ENCODE assay signal across 14 cellular contexts in the genomic region with DNA sequence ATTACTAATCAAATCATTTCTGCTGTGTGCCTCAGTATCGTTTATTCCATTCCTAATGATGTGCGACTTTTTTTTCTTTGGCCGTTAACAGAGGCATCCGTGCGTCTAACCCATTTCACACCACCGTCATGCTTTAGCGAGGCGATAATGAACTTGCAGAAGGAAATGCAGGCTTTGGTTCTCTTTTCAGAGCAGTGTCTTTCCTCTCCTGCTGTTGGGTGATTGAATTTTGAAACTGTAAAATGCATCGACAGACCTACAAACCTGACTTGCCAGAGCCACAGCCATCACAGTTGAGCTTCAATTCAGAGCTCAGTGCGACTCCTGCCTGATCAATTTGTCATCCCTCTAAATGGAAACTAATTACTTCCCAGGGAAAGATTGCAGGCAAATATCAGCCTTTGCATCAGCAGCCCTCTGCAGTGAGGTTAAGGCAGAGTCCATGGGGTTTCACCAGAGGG.
DNase-seq lines count a peak whose midpoint lies in the region; ATAC-seq and TF ChIP-seq lines count a peak whose summit lies in the region.
"Had no signal": no experiment of that assay in that cellular context is flagged by ENCODE, and none has a peak within 500 bp of the region (broad histone marks: within the 10 kb centered on the region; RNA-seq: fewer than 3 reads in every experiment).

No MANE protein-coding gene starts in this region.

- H3F3A ChIP-seq in neural cell (ENCODE audit: insufficient read depth, low read length, poor library complexity, severe bottlenecking), result peaks cover 3% of the 10 kb centered on the region

- H3K4me3 Mint-ChIP-seq in central memory CD8-positive, alpha-beta T cell, result peak overlapping the region; percentile 36
- H3K4me3 Mint-ChIP-seq: T-helper 2 cell treated with Interferon-gamma antibody and Interleukin-4, amounts not matched to agents 5 μg/mL and 100 μg/mL, for 36 hours had no signal

- H3K36me3 Mint-ChIP-seq in central memory CD8-positive, alpha-beta T cell (ENCODE audit: insufficient read depth), result peaks cover 13% of the 10 kb centered on the region

- peak; percentile 29 for ATAC-seq in HG02610 (IDR thresholded peaks at IDR 0.05; ENCODE audit: unreplicated experiment)
- no peak for ATAC-seq in central memory CD8-positive, alpha-beta T cell (replicated peaks; ENCODE audit: extremely low read depth, poor library complexity, severe bottlenecking)
- ATAC-seq in GM21717 (IDR thresholded peaks at IDR 0.05; ENCODE audit: unreplicated experiment), result no peak
- ATAC-seq: K562, Panc1, Right ventricle myocardium inferior had no signal

- H3K36me3 ChIP-seq in neural cell (ENCODE audit: insufficient read depth, low read length), result peaks cover 6% of the 10 kb centered on the region

- H4K20me1 ChIP-seq in neural cell (ENCODE audit: insufficient read depth), result peaks cover 4% of the 10 kb centered on the region

- no peaks in the 10 kb centered on the region for H3K9me2 ChIP-seq in neural cell (ENCODE audit: insufficient read depth, low read length)

- H3K27ac ChIP-seq in neural cell (ENCODE audit: low read length), result peak overlapping the region; percentile 57

- peak overlapping the region; percentile 17 for H3K4me2 ChIP-seq in neural cell (ENCODE audit: low read length)

- H3K9ac ChIP-seq in neural cell (ENCODE audit: low read length), result no peak overlapping the region

- TF ChIP-seq EP300 in neural cell (conservative IDR thresholded peaks at IDR 0.05; ENCODE audit: poor library complexity, severe bottlenecking), result peak; percentile 41

- no peaks in the 10 kb centered on the region for H3K27me3 Mint-ChIP-seq in central memory CD8-positive, alpha-beta T cell

- peaks cover 80% of the 10 kb centered on the region for H3K79me2 ChIP-seq in neural cell (replicated peaks; ENCODE audit: insufficient read depth, low read length)

- no peaks in the 10 kb centered on the region for H3K27me3 ChIP-seq in neural cell (ENCODE audit: insufficient read depth, low read depth, low read length)

- DNase-seq in GM12865 (ENCODE audit: low read depth), result peak; percentile 5
- DNase-seq in central memory CD8-positive, alpha-beta T cell (ENCODE audit: low spot score in 2 of 2), result peak in 1 of 2 donors; percentile 16
- no peak for DNase-seq in NCI-H526 treated with DMSO at 0.1 percent for 48 hours (lab: John Stamatoyannopoulos, UW)
- no peak for DNase-seq in HPDE6-E6E7 (ENCODE audit: extremely low spot score)
- DNase-seq: DMS153, H7, NCI-H774 had no signal

- no peaks in the 10 kb centered on the region for H3K9me3 ChIP-seq in neural cell (ENCODE audit: low read length)

- peaks cover 39% of the 10 kb centered on the region for H3K4me1 Mint-ChIP-seq in central memory CD8-positive, alpha-beta T cell

- H3K4me3 ChIP-seq in GM12865 (ENCODE audit: low read depth, low read length) (no peak overlapping the region), neural cell (ENCODE audit: low read length) (peak overlapping the region; percentile 43)
- H3K4me3 ChIP-seq: K562 had no signal

- no peak for TF ChIP-seq RAD21 in neural cell (conservative IDR thresholded peaks at IDR 0.05)

- H2AFZ ChIP-seq in neural cell (ENCODE audit: low read depth, low read length), result no peak overlapping the region

- H3K9me3 Mint-ChIP-seq in central memory CD8-positive, alpha-beta T cell, result no peaks in the 10 kb centered on the region

- TF ChIP-seq CTCF in GM12865 (IDR thresholded peaks at IDR 0.05; ENCODE audit: insufficient read depth, low read depth, low read length, missing control alignments) (no peak), neural cell (IDR thresholded peaks at IDR 0.05; ENCODE audit: poor library complexity, severe bottlenecking) (no peak)

- peak overlapping the region; percentile 38 for H3K27ac Mint-ChIP-seq in central memory CD8-positive, alpha-beta T cell (ENCODE audit: low read depth)
- H3K27ac Mint-ChIP-seq: T-helper 2 cell treated with Interferon-gamma antibody and Interleukin-4, amounts not matched to agents 5 μg/mL and 100 μg/mL, for 36 hours had no signal

TF ChIP-seq in neural cell, 6 proteins besides CTCF, POLR2A, EP300 and RAD21:
- TF ChIP-seq EZH2 (IDR thresholded peaks at IDR 0.05; ENCODE audit: borderline replicate concordance, insufficient read depth, low read length, poor library complexity, severe bottlenecking) (no peak), POLR2AphosphoS5 (IDR thresholded peaks at IDR 0.05) (no peak), SMC3 (conservative IDR thresholded peaks at IDR 0.05; ENCODE audit: poor library complexity) (no peak), MXI1 (conservative IDR thresholded peaks at IDR 0.05; ENCODE audit: poor library complexity, severe bottlenecking) (no peak), TAF1 (IDR thresholded peaks at IDR 0.05; ENCODE audit: low read depth) (no peak)
- TF ChIP-seq, protein P1, sequence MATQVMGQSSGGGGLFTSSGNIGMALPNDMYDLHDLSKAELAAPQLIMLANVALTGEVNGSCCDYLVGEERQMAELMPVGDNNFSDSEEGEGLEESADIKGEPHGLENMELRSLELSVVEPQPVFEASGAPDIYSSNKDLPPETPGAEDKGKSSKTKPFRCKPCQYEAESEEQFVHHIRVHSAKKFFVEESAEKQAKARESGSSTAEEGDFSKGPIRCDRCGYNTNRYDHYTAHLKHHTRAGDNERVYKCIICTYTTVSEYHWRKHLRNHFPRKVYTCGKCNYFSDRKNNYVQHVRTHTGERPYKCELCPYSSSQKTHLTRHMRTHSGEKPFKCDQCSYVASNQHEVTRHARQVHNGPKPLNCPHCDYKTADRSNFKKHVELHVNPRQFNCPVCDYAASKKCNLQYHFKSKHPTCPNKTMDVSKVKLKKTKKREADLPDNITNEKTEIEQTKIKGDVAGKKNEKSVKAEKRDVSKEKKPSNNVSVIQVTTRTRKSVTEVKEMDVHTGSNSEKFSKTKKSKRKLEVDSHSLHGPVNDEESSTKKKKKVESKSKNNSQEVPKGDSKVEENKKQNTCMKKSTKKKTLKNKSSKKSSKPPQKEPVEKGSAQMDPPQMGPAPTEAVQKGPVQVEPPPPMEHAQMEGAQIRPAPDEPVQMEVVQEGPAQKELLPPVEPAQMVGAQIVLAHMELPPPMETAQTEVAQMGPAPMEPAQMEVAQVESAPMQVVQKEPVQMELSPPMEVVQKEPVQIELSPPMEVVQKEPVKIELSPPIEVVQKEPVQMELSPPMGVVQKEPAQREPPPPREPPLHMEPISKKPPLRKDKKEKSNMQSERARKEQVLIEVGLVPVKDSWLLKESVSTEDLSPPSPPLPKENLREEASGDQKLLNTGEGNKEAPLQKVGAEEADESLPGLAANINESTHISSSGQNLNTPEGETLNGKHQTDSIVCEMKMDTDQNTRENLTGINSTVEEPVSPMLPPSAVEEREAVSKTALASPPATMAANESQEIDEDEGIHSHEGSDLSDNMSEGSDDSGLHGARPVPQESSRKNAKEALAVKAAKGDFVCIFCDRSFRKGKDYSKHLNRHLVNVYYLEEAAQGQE (IDR thresholded peaks at IDR 0.05; ENCODE audit: borderline replicate concordance), result no peak
TF ChIP-seq in neural cell: peak in this region for 0.
